ENCODE assay signal across 9 cellular contexts in the genomic region with DNA sequence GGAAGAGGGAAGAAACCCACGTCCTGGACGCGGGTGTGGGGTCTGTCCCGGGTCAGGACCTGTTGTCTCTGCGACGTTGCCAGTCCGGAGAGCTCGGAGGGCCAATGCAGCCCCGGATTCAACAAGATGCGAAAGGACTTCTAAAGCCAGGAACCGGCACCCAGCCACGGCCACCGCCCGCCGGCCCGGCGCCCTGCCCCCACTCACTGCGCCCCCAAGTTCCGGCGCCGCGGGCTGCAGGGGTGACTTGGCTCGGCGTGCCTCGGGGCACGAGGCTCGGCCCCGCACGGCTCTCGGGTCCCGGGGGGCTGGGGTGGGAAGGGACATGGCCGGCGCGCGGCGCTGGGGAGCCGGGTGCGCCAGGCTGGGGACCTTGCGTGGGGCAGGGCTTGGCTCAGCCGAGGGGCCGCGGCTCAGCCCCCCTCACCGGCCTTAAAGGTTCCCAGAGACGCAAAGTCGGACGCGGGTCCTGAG. TPM values are rescaled to one million over a fixed set of nuclear protein-coding genes. Genes with fewer than 3 reads are reported as not detected.
DNase-seq lines count a peak whose midpoint lies in the region; ATAC-seq, FAIRE-seq and TF ChIP-seq lines count a peak whose summit lies in the region.
"Had no signal": no experiment of that assay in that cellular context is flagged by ENCODE, and none has a peak within 500 bp of the region (broad histone marks: within the 10 kb centered on the region; RNA-seq: fewer than 3 reads in every experiment).

No MANE protein-coding gene starts in this region.

- H3K27ac Mint-ChIP-seq in T-helper 2 cell treated with Interferon-gamma antibody and Interleukin-4, amounts not matched to agents 5 μg/mL and 100 μg/mL, for 36 hours = no peak overlapping the region
- H3K27ac Mint-ChIP-seq in activated naive CD8-positive, alpha-beta T cell treated with anti-CD3 and anti-CD28 coated beads, Interleukin-2, amount 50 U/mL, for 24 hours = no peak overlapping the region

- no peak for DNase-seq in T-helper 2 cell treated with Interferon-gamma antibody and Interleukin-4, amounts not matched to agents 5 μg/mL and 100 μg/mL, for 36 hours (ENCODE audit: low spot score)
- DNase-seq in T-helper 2 cell = no peak
- DNase-seq in activated naive CD8-positive, alpha-beta T cell treated with anti-CD3 and anti-CD28 coated beads, Interleukin-2, amount 50 U/mL, for 24 hours = no peak
- no peak for DNase-seq in kidney
- no peak for DNase-seq in cerebellar cortex (ENCODE audit: low spot score)
- DNase-seq in activated CD4-positive, CD25-positive, alpha-beta regulatory T cell treated with anti-CD3 and anti-CD28 coated beads, Interleukin-2, amount 50 U/mL, for 72 hours = no peak
- DNase-seq: DND-41 had no signal

- no peaks in the 10 kb centered on the region for H3K9me3 Mint-ChIP-seq in T-helper 2 cell treated with Interferon-gamma antibody and Interleukin-4, amounts not matched to agents 5 μg/mL and 100 μg/mL, for 36 hours
- H3K9me3 Mint-ChIP-seq in activated naive CD8-positive, alpha-beta T cell treated with anti-CD3 and anti-CD28 coated beads, Interleukin-2, amount 50 U/mL, for 24 hours = no peaks in the 10 kb centered on the region

- H3K36me3 ChIP-seq in kidney (ENCODE audit: control insufficient read depth in 1 of 2, insufficient read depth in 2 of 2, low read length in 2 of 2) (no peaks in the 10 kb centered on the region), subcutaneous abdominal adipose tissue (ENCODE audit: control insufficient read depth in 5 of 5, insufficient read depth in 5 of 5, low read length in 5 of 5) (no peaks in the 10 kb centered on the region)

- H3K27me3 Mint-ChIP-seq in T-helper 2 cell treated with Interferon-gamma antibody and Interleukin-4, amounts not matched to agents 5 μg/mL and 100 μg/mL, for 36 hours (ENCODE audit: low read depth) = peaks cover 17% of the 10 kb centered on the region
- peaks cover 23% of the 10 kb centered on the region for H3K27me3 Mint-ChIP-seq in activated naive CD8-positive, alpha-beta T cell treated with anti-CD3 and anti-CD28 coated beads, Interleukin-2, amount 50 U/mL, for 24 hours

- intact Hi-C loops in kidney (cut with DNase I) = no loop called here

- H3K9me3 ChIP-seq in kidney (ENCODE audit: control insufficient read depth in 1 of 2, low read length in 2 of 2) (no peaks in the 10 kb centered on the region), subcutaneous abdominal adipose tissue (ENCODE audit: control insufficient read depth in 5 of 5, low read length in 5 of 5) (no peaks in the 10 kb centered on the region)

- H3K4me1 ChIP-seq in kidney (ENCODE audit: control insufficient read depth in 1 of 2, insufficient read depth in 1 of 2, low read depth in 1 of 2, low read length in 2 of 2) (peaks cover 0 to 6% of the 10 kb centered on the region in 2 donors), subcutaneous abdominal adipose tissue (ENCODE audit: control insufficient read depth in 5 of 5, insufficient read depth in 5 of 5, low read length in 5 of 5) (peaks cover 4 to 45% (median 39%) of the 10 kb centered on the region in 5 donors)

- no peak for FAIRE-seq in kidney (lab: Jason Lieb, UNC)

- H3K4me3 ChIP-seq in kidney (ENCODE audit: low read length in 2 of 2) (peak overlapping the region; percentile 45 to 68), subcutaneous abdominal adipose tissue (ENCODE audit: low read depth in 1 of 5, low read length in 5 of 5) (peak overlapping the region in 4 of 5 donors; percentile 75 to 83 (median 80))

- peaks cover 21% of the 10 kb centered on the region for H3K4me1 Mint-ChIP-seq in T-helper 2 cell treated with Interferon-gamma antibody and Interleukin-4, amounts not matched to agents 5 μg/mL and 100 μg/mL, for 36 hours (ENCODE audit: low read depth)
- peaks cover 8% of the 10 kb centered on the region for H3K4me1 Mint-ChIP-seq in activated naive CD8-positive, alpha-beta T cell treated with anti-CD3 and anti-CD28 coated beads, Interleukin-2, amount 50 U/mL, for 24 hours

- H3K27ac ChIP-seq in kidney (ENCODE audit: low read depth in 2 of 2, low read length in 2 of 2) (no peak overlapping the region), subcutaneous abdominal adipose tissue (ENCODE audit: low read depth, low read length) (no peak overlapping the region)

- peak overlapping the region; percentile 82 for H3K4me3 Mint-ChIP-seq in T-helper 2 cell treated with Interferon-gamma antibody and Interleukin-4, amounts not matched to agents 5 μg/mL and 100 μg/mL, for 36 hours
- H3K4me3 Mint-ChIP-seq in activated naive CD8-positive, alpha-beta T cell treated with anti-CD3 and anti-CD28 coated beads, Interleukin-2, amount 50 U/mL, for 24 hours = peak overlapping the region; percentile 56

- ATAC-seq in activated naive CD8-positive, alpha-beta T cell treated with anti-CD3 and anti-CD28 coated beads, Interleukin-2, amount 50 U/mL, for 24 hours = no peak
- no peak for ATAC-seq in GM18870 (IDR thresholded peaks at IDR 0.05; ENCODE audit: unreplicated experiment)

- H3K9ac ChIP-seq in kidney (ENCODE audit: low read length in 2 of 2) (peak overlapping the region in 1 of 2 donors; percentile 46), subcutaneous abdominal adipose tissue (ENCODE audit: low read length in 5 of 5) (peak overlapping the region in 3 of 5 donors; percentile 52 to 69 (median 62))

- no peak for TF ChIP-seq CTCF in kidney (IDR thresholded peaks at IDR 0.05; ENCODE audit: borderline replicate concordance, extremely low read depth, insufficient read depth)

- H3K27me3 ChIP-seq in subcutaneous abdominal adipose tissue (ENCODE audit: control insufficient read depth in 5 of 5, insufficient read depth in 4 of 5, low read length in 5 of 5) = peaks cover 0 to 6% (median 2%) of the 10 kb centered on the region in 5 donors

- peaks cover 5% of the 10 kb centered on the region for H3K36me3 Mint-ChIP-seq in T-helper 2 cell treated with Interferon-gamma antibody and Interleukin-4, amounts not matched to agents 5 μg/mL and 100 μg/mL, for 36 hours (ENCODE audit: low read depth)
- no peaks in the 10 kb centered on the region for H3K36me3 Mint-ChIP-seq in activated naive CD8-positive, alpha-beta T cell treated with anti-CD3 and anti-CD28 coated beads, Interleukin-2, amount 50 U/mL, for 24 hours (ENCODE audit: low read depth)

RNA-seq across cellular contexts. Expression of gene H6PD, which starts 51.8 kb away (rescaled TPM):
- total RNA-seq in kidney = 64.3 TPM
- 5.7 TPM for polyA plus RNA-seq in kidney (ENCODE audit: insufficient read depth, low read depth, low replicate concordance)

RNA-seq across cellular contexts. Expression of gene GPR157, which starts 53.9 kb away (rescaled TPM):
- 9.1 TPM for total RNA-seq in kidney
- polyA plus RNA-seq in kidney (ENCODE audit: insufficient read depth, low read depth, low replicate concordance) = 3.2 TPM
